Comparison of ENCODE assay signal across 8 cellular contexts in the genomic region with DNA sequence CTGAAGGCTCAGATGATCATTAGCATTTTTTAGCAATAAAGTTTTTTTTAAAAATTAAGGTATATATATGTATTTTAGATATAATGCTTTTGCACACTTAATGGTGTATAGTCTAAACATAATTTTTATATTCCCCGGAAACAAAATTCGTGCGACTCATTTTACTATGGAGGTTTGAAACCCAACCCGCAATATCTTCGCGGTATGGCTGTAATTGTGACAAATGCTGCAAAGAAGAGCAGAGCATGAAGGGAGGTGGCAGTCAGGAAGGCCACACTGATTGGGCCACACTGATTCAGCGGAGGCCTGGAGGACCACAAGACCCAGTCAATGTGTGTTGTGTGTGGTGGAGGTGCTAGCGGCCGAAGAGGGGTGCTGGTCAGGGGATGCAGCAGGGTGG.
A peak's percentile ranks its signal among the peaks of the same experiment; 100 is the strongest.
DNase-seq lines count a peak whose midpoint lies in the region; ATAC-seq and TF ChIP-seq lines count a peak whose summit lies in the region.

No MANE protein-coding gene starts in this region.

- peaks cover 44% of the 10 kb centered on the region for H3K27me3 Mint-ChIP-seq in nephron progenitor cell (ENCODE audit: low read depth, poor library complexity)

- peak overlapping the region; percentile 99 for H2AFZ ChIP-seq in MM.1S (ENCODE audit: low read length)

- ATAC-seq in HG03378 (IDR thresholded peaks at IDR 0.05; ENCODE audit: unreplicated experiment), result no peak

- no peaks in the 10 kb centered on the region for H3K9me2 ChIP-seq in MM.1S (replicated peaks; ENCODE audit: insufficient read depth, low read length)

- peak overlapping the region; percentile 84 for H3K4me3 Mint-ChIP-seq in nephron progenitor cell

- peak overlapping the region in 7 of 10 experiments; percentile 57 to 69 (median 63); a peak in 12 of 20 replicates for H3K4me3 ChIP-seq in BLaER1 treated with 17β-estradiol and CSF1 and Interleukin-3, amounts not matched to agents 10 nM and 100 nM
- peak overlapping the region; percentile 79; the same call in 1 of the 2 replicates for H3K4me3 ChIP-seq in MM.1S (ENCODE audit: low read length)
- peak overlapping the region; percentile 64 for H3K4me3 ChIP-seq in effector memory CD4-positive, alpha-beta T cell (ENCODE audit: insufficient read depth, low read depth, low read length, poor library complexity, severe bottlenecking)

- no peaks in the 10 kb centered on the region for H3K79me2 ChIP-seq in MM.1S (ENCODE audit: low read length)

- peak overlapping the region in 7 of 11 experiments; percentile 70 to 83 (median 76); a peak in 7 of 22 replicates for H3K27ac ChIP-seq in BLaER1 treated with 17β-estradiol and CSF1 and Interleukin-3, amounts not matched to agents 10 nM and 100 nM
- no peak overlapping the region for H3K27ac ChIP-seq in MM.1S (ENCODE audit: low read length)
- no peak overlapping the region for H3K27ac ChIP-seq in effector memory CD4-positive, alpha-beta T cell (ENCODE audit: insufficient read depth, low read length, poor library complexity, severe bottlenecking)

- H4K20me1 ChIP-seq in BLaER1 treated with 17β-estradiol and CSF1 and Interleukin-3, amounts not matched to agents 10 nM and 100 nM, result no peaks in the 10 kb centered on the region
- H4K20me1 ChIP-seq in MM.1S (ENCODE audit: insufficient read depth, low read length), result no peaks in the 10 kb centered on the region

- peaks cover 9% of the 10 kb centered on the region for H3K4me1 Mint-ChIP-seq in nephron progenitor cell

- H3F3A ChIP-seq in MM.1S (ENCODE audit: insufficient read depth, low read length), result no peaks in the 10 kb centered on the region

- H3K9me3 Mint-ChIP-seq in nephron progenitor cell, result no peaks in the 10 kb centered on the region

- H3K36me3 ChIP-seq in BLaER1 treated with 17β-estradiol and CSF1 and Interleukin-3, amounts not matched to agents 10 nM and 100 nM, result no peaks in the 10 kb centered on the region
- no peaks in the 10 kb centered on the region for H3K36me3 ChIP-seq in MM.1S (replicated peaks; ENCODE audit: insufficient read depth, low read length)
- H3K36me3 ChIP-seq in effector memory CD4-positive, alpha-beta T cell (ENCODE audit: control insufficient read depth, insufficient read depth, low read length), result no peaks in the 10 kb centered on the region

- DNase-seq in MM.1S (no peak), nephron progenitor cell (no peak), DMS53 treated with DMSO at 0.1 percent for 48 hours (lab: John Stamatoyannopoulos, UW; ENCODE audit: unreplicated experiment) (no peak), Ammon's horn (ENCODE audit: low spot score) (no peak), GM20000 (ENCODE audit: low spot score) (no peak)
- DNase-seq in effector memory CD4-positive, alpha-beta T cell, result no peak

- peak overlapping the region in 10 of 11 experiments; percentile 74 to 84 (median 81); a peak in 15 of 22 replicates for H3K9ac ChIP-seq in BLaER1 treated with 17β-estradiol and CSF1 and Interleukin-3, amounts not matched to agents 10 nM and 100 nM
- no peak overlapping the region; the same call in 1 of the 2 replicates for H3K9ac ChIP-seq in MM.1S (ENCODE audit: low read length)

- peak overlapping the region; percentile 76 to 97 (median 88) for H3K4me2 ChIP-seq in BLaER1 treated with 17β-estradiol and CSF1 and Interleukin-3, amounts not matched to agents 10 nM and 100 nM
- peak overlapping the region; percentile 85; the same call in 1 of the 2 replicates for H3K4me2 ChIP-seq in MM.1S (ENCODE audit: low read depth, low read length)

- H3K9me3 ChIP-seq in BLaER1 treated with 17β-estradiol and CSF1 and Interleukin-3, amounts not matched to agents 10 nM and 100 nM (replicated peaks in 1 of 11), result no peaks in the 10 kb centered on the region
- no peaks in the 10 kb centered on the region for H3K9me3 ChIP-seq in MM.1S (replicated peaks; ENCODE audit: insufficient read depth, low read length)
- H3K9me3 ChIP-seq in effector memory CD4-positive, alpha-beta T cell (ENCODE audit: control insufficient read depth, low read length), result no peaks in the 10 kb centered on the region

- H3K27me3 ChIP-seq in BLaER1 treated with 17β-estradiol and CSF1 and Interleukin-3, amounts not matched to agents 10 nM and 100 nM, result no peaks in the 10 kb centered on the region
- H3K27me3 ChIP-seq in MM.1S (replicated peaks; ENCODE audit: insufficient read depth, low read length), result no peaks in the 10 kb centered on the region
- no peaks in the 10 kb centered on the region for H3K27me3 ChIP-seq in effector memory CD4-positive, alpha-beta T cell (replicated peaks; ENCODE audit: control insufficient read depth, insufficient read depth, low read length, poor library complexity, severe bottlenecking)

- peaks cover 9 to 21% (median 13%) of the 10 kb centered on the region in 10 experiments; a peak in 19 of 20 replicates for H3K4me1 ChIP-seq in BLaER1 treated with 17β-estradiol and CSF1 and Interleukin-3, amounts not matched to agents 10 nM and 100 nM
- no peaks in the 10 kb centered on the region for H3K4me1 ChIP-seq in MM.1S (ENCODE audit: low read length)
- H3K4me1 ChIP-seq in effector memory CD4-positive, alpha-beta T cell (ENCODE audit: control insufficient read depth, insufficient read depth, low read length, poor library complexity, severe bottlenecking), result peaks cover 11% of the 10 kb centered on the region

- H3K27ac Mint-ChIP-seq in nephron progenitor cell, result no peak overlapping the region

- H3K36me3 Mint-ChIP-seq in nephron progenitor cell (ENCODE audit: low read depth), result no peaks in the 10 kb centered on the region

- no peak for TF ChIP-seq CTCF in MM.1S (IDR thresholded peaks at IDR 0.05; ENCODE audit: low read length)
- TF ChIP-seq CTCF in nephron progenitor cell (IDR thresholded peaks at IDR 0.05), result no peak
- TF ChIP-seq CTCF in GM20000 (IDR thresholded peaks at IDR 0.05; ENCODE audit: extremely low read depth, missing control alignments), result no peak

Comparison
In these comparisons a context has a peak if more than half of its experiments do, and no peak if none do; other contexts are left out.
1. H3K27ac ChIP-seq: peak in BLaER1 treated with 17β-estradiol and CSF1 and Interleukin-3, amounts not matched to agents 10 nM and 100 nM (7 of 11); none in MM.1S (single experiment) and effector memory CD4-positive, alpha-beta T cell (single experiment).
2. Peak in every context shown above with its lines, with median percentiles within 50 percentile points of each other: H3K4me3 ChIP-seq.